10 cellular contexts compared by ENCODE assay signal in genomic region chr17:40561294-40561870, GRCh38.
DNase-seq lines count a peak whose midpoint lies in the region; ATAC-seq lines count a peak whose summit lies in the region.
"Had no signal": no experiment of that assay in that cellular context is flagged by ENCODE, and none has a peak within 500 bp of the region (broad histone marks: within the 10 kb centered on the region; RNA-seq: fewer than 3 reads in every experiment).

No MANE protein-coding gene starts in this region.

- H3K9me3 Mint-ChIP-seq in activated naive CD8-positive, alpha-beta T cell (ENCODE audit: low read depth), result no peaks in the 10 kb centered on the region

- ATAC-seq in GM18873 (IDR thresholded peaks at IDR 0.05; ENCODE audit: low FRiP score, unreplicated experiment) (peak; percentile 27), HG03095 (IDR thresholded peaks at IDR 0.05; ENCODE audit: unreplicated experiment) (peak; percentile 27)

- no peaks in the 10 kb centered on the region for H3K27me3 Mint-ChIP-seq in activated naive CD8-positive, alpha-beta T cell

- H3K4me3 Mint-ChIP-seq in activated naive CD8-positive, alpha-beta T cell, result peak overlapping the region; percentile 90

- DNase-seq in ACHN (peak; percentile 10), T1000 (lab: John Stamatoyannopoulos, UW) (no peak), NCI-H774 (lab: John Stamatoyannopoulos, UW) (no peak), cortex of kidney (lab: John Stamatoyannopoulos, UW) (no peak), NCI-H2171 (lab: John Stamatoyannopoulos, UW) (no peak)
- DNase-seq: Right ventricle myocardium superior had no signal

- peak overlapping the region; percentile 97 for H3K27ac Mint-ChIP-seq in activated naive CD8-positive, alpha-beta T cell

- H3K36me3 Mint-ChIP-seq in activated naive CD8-positive, alpha-beta T cell, result peaks cover 22% of the 10 kb centered on the region
- H3K36me3 Mint-ChIP-seq: brain had no signal

- in situ Hi-C loops in ACHN (cut with HindIII; ENCODE audit: low pct_ligation_motif_present, low pct_unique_long_range_greater_than_20kb, low sequenced_read_pairs), result no loop called here

- peaks cover 73% of the 10 kb centered on the region for H3K4me1 Mint-ChIP-seq in activated naive CD8-positive, alpha-beta T cell (ENCODE audit: low read depth)
